Comparison of ENCODE assay signal across 1 cellular context in the genomic region with DNA sequence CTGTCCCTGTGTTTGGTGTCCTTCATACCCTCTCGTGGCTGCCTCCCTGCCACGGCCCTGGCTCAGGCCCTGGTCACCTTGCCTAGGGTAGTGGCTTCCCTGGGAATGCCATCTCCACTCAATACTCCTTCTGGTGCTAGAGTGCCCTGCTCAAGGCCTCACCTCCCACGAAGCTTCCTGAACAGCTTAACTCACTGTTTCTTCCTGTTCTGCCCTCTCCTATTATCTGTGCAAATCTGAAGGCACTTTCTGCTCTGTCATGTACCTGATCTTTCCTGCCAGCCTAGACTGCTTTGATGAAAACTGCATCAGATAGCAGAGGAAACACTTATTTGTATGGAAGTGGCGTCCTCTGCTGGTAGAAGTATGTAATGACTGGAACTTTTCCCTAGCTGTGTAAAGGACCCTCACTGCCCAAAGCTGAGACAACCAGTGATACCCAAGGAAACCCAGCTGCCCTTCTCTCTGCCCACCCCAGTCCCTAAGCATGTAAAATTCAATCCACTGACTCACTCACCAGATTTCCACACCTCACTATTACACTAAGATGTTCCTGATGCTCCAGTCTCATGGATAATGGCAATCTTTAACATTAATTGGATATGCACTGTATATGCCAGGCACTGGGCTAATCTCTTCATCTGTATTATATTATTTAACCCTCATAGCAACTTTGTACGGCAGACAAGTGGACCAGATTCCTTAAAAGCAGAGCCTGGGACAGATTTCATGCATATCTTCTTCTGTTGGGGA.
TF ChIP-seq lines count a peak whose summit lies in the region.

No MANE protein-coding gene starts in this region.

TF ChIP-seq in HepG2, 621 proteins besides CTCF, POLR2A, EP300 and RAD21:
- TF ChIP-seq STAG1 (CRISPR knock-in tag; IDR thresholded peaks at IDR 0.05) = peak; percentile 82
- TF ChIP-seq GATA4 (IDR thresholded peaks at IDR 0.05; ENCODE audit: borderline replicate concordance, low read depth) = no peak
- TF ChIP-seq MAFF (IDR thresholded peaks at IDR 0.05; ENCODE audit: low read depth, low read length) = no peak
- 0 out of 2 replicates have a peak, but pooled peaks have one; percentile 35 for TF ChIP-seq ZNF850 (CRISPR knock-in tag; conservative IDR thresholded peaks at IDR 0.05)
- TF ChIP-seq, protein P1, sequence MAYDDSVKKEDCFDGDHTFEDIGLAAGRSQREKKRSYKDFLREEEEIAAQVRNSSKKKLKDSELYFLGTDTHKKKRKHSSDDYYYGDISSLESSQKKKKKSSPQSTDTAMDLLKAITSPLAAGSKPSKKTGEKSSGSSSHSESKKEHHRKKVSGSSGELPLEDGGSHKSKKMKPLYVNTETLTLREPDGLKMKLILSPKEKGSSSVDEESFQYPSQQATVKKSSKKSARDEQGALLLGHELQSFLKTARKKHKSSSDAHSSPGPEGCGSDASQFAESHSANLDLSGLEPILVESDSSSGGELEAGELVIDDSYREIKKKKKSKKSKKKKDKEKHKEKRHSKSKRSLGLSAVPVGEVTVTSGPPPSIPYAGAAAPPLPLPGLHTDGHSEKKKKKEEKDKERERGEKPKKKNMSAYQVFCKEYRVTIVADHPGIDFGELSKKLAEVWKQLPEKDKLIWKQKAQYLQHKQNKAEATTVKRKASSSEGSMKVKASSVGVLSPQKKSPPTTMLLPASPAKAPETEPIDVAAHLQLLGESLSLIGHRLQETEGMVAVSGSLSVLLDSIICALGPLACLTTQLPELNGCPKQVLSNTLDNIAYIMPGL (CRISPR knock-in tag; IDR thresholded peaks at IDR 0.05; ENCODE audit: borderline replicate concordance in 1 of 2, low read depth in 1 of 2) = peak in 1 of 2 experiments; percentile 57; a peak in 1 of 4 replicates
- TF ChIP-seq THAP11 (CRISPR knock-in tag; IDR thresholded peaks at IDR 0.05) = no peak
- TF ChIP-seq TCF12 (IDR thresholded peaks at IDR 0.05) = no peak
- TF ChIP-seq TCF12 (CRISPR knock-in tag; IDR thresholded peaks at IDR 0.05) = no peak
- no peak for TF ChIP-seq MZF1 (CRISPR knock-in tag; IDR thresholded peaks at IDR 0.05; ENCODE audit: borderline replicate concordance)
- no peak for TF ChIP-seq ZNF709 (CRISPR knock-in tag; IDR thresholded peaks at IDR 0.05)
- no peak for TF ChIP-seq RBM22 (optimal IDR thresholded peaks at IDR 0.05; ENCODE audit: low read length)
- TF ChIP-seq, protein P2, sequence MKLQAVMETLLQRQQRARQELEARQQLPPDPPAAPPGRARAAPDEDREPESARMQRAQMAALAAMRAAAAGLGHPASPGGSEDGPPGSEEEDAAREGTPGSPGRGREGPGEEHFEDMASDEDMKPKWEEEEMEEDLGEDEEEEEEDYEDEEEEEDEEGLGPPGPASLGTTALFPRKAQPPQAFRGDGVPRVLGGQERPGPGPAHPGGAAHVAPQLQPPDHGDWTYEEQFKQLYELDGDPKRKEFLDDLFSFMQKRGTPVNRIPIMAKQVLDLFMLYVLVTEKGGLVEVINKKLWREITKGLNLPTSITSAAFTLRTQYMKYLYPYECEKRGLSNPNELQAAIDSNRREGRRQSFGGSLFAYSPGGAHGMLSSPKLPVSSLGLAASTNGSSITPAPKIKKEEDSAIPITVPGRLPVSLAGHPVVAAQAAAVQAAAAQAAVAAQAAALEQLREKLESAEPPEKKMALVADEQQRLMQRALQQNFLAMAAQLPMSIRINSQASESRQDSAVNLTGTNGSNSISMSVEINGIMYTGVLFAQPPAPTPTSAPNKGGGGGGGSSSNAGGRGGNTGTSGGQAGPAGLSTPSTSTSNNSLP (IDR thresholded peaks at IDR 0.05; ENCODE audit: low read depth, low read length) = peak; percentile 46; the same call in 1 of the 2 replicates
- TF ChIP-seq, protein P3, sequence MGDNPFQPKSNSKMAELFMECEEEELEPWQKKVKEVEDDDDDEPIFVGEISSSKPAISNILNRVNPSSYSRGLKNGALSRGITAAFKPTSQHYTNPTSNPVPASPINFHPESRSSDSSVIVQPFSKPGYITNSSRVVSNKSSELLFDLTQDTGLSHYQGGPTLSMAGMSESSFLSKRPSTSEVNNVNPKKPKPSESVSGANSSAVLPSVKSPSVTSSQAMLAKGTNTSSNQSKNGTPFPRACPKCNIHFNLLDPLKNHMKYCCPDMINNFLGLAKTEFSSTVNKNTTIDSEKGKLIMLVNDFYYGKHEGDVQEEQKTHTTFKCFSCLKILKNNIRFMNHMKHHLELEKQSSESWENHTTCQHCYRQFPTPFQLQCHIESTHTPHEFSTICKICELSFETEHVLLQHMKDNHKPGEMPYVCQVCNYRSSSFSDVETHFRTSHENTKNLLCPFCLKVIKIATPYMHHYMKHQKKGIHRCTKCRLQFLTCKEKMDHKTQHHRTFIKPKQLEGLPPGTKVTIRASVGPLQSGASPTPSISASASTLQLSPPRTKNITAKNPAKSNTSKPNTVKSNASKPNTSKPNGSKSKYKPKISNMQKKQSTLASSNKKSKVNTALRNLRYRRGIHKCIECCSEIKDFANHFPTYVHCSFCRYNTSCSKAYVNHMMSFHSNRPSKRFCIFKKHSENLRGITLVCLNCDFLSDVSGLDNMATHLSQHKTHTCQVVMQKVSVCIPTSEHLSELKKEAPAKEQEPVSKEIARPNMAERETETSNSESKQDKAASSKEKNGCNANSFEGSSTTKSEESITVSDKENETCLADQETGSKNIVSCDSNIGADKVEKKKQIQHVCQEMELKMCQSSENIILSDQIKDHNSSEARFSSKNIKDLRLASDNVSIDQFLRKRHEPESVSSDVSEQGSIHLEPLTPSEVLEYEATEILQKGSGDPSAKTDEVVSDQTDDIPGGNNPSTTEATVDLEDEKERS (CRISPR knock-in tag; IDR thresholded peaks at IDR 0.05) = no peak
- TF ChIP-seq ZNF614 (CRISPR knock-in tag; IDR thresholded peaks at IDR 0.05; ENCODE audit: borderline replicate concordance) = no peak
- no peak for TF ChIP-seq ZNF792 (CRISPR knock-in tag; IDR thresholded peaks at IDR 0.05)
- no peak for TF ChIP-seq PAWR (CRISPR knock-in tag; IDR thresholded peaks at IDR 0.05; ENCODE audit: borderline replicate concordance)
- no peak for TF ChIP-seq MIER2 (CRISPR knock-in tag; IDR thresholded peaks at IDR 0.05)
- peak; percentile 81 for TF ChIP-seq SMC3 (IDR thresholded peaks at IDR 0.05; ENCODE audit: low read length)
TF ChIP-seq in HepG2: peak in this region for 5.
